8 cellular contexts compared by ENCODE assay signal in genomic region chr5:150448353-150448752, GRCh38. TPM values are rescaled to one million over a fixed set of nuclear protein-coding genes. Genes with fewer than 3 reads are reported as not detected.
DNase-seq lines count a peak whose midpoint lies in the region; ATAC-seq, FAIRE-seq and TF ChIP-seq lines count a peak whose summit lies in the region.

No MANE protein-coding gene starts in this region.

- peak overlapping the region; percentile 38 for H2AK9ac ChIP-seq in IMR-90 (replicated peaks; ENCODE audit: low read depth, low read length, poor library complexity)

- peak overlapping the region; percentile 85 for H3K4me2 ChIP-seq in IMR-90 (ENCODE audit: low read depth, low read length)

- H2BK15ac ChIP-seq in IMR-90 (ENCODE audit: low read depth, low read length) = no peak overlapping the region

- H3K27ac ChIP-seq in IMR-90 (ENCODE audit: insufficient read depth, low read length) = peak overlapping the region; percentile 97
- H3K27ac ChIP-seq in muscle layer of duodenum (ENCODE audit: low read length) = peak overlapping the region; percentile 97

- peak overlapping the region; percentile 94; the same call in 1 of the 2 replicates for H3K4ac ChIP-seq in IMR-90 (ENCODE audit: low read depth, low read length)

- H3K79me1 ChIP-seq in IMR-90 (ENCODE audit: low read depth in 1 of 2, low read length in 2 of 2) = peaks cover 33 to 59% of the 10 kb centered on the region in 2 experiments

- CTCF ChIA-PET in AG04449 (lab: Yijun Ruan, JAX) = interaction anchor here (2.7 kb wide), 1 partner anchor 12 kb away, joined by 14 read pairs; no protein-coding TSS in a partner anchor
- CTCF ChIA-PET in IMR-90 (lab: Yijun Ruan, JAX) = interaction anchor here (0.9 kb wide), 1 partner anchor 10 kb away, joined by 4 read pairs; no protein-coding TSS in a partner anchor

- intact Hi-C loops in IMR-90 (cut with micrococcal nuclease) = no loop called here

- peak overlapping the region; percentile 68 for H3K4me3 ChIP-seq in AG04449 (ENCODE audit: low read depth, low read length)
- peak overlapping the region; percentile 81 for H3K4me3 ChIP-seq in IMR-90 (ENCODE audit: insufficient read depth, low read depth, low read length)
- H3K4me3 ChIP-seq in bronchial epithelial cell (ENCODE audit: low read depth, low read length) = peak overlapping the region; percentile 62
- peak overlapping the region; percentile 77 to 97 for H3K4me3 ChIP-seq in muscle layer of duodenum (ENCODE audit: low read depth in 1 of 2, low read length in 2 of 2)

- peak; percentile 2; the same call in 1 of the 2 replicates for ATAC-seq in IMR-90 (ENCODE audit: low read depth)
- no peak for ATAC-seq in GM21423 (IDR thresholded peaks at IDR 0.05; ENCODE audit: unreplicated experiment)

- peak overlapping the region; percentile 87 to 99; a peak in 3 of 4 replicates for H4K8ac ChIP-seq in IMR-90 (ENCODE audit: low read depth in 2 of 2, low read length in 2 of 2)

- no CpG with 5 or more reads among the region's 4 CpGs for WGBS in IMR-90 (ENCODE audit: extremely low coverage in 2 of 2, insufficient read length in 1 of 2), 2 experiments

- H2BK120ac ChIP-seq in IMR-90 (ENCODE audit: low read depth, low read length) = no peak overlapping the region

- H2BK5ac ChIP-seq in IMR-90 (ENCODE audit: low read depth, low read length, poor library complexity, severe bottlenecking) = peak overlapping the region; percentile 83

- TF ChIP-seq POLR2A in IMR-90 (IDR thresholded peaks at IDR 0.05; ENCODE audit: low read depth, low read length) = no peak

- no peak overlapping the region for H2AFZ ChIP-seq in IMR-90 (replicated peaks; ENCODE audit: low read length, poor library complexity)

- H3K27me3 ChIP-seq in IMR-90 (ENCODE audit: control insufficient read depth, insufficient read depth, low read length) = no peaks in the 10 kb centered on the region
- no peaks in the 10 kb centered on the region for H3K27me3 ChIP-seq in bronchial epithelial cell (ENCODE audit: control insufficient read depth, insufficient read depth, low read length)
- no peaks in the 10 kb centered on the region for H3K27me3 ChIP-seq in muscle layer of duodenum (ENCODE audit: low read depth, low read length)

- TF ChIP-seq CTCF in AG04449 (IDR thresholded peaks at IDR 0.05; ENCODE audit: insufficient read depth, low read length, missing control alignments) (no peak), IMR-90 (conservative IDR thresholded peaks at IDR 0.05; ENCODE audit: low read depth, low read length) (no peak), bronchial epithelial cell (IDR thresholded peaks at IDR 0.05; ENCODE audit: insufficient read depth, low read length, severe bottlenecking) (no peak)

- no peak overlapping the region for H2BK20ac ChIP-seq in IMR-90 (ENCODE audit: low read depth, low read length)

- peak overlapping the region; percentile 80; the same call in 1 of the 2 replicates for H4K91ac ChIP-seq in IMR-90 (ENCODE audit: insufficient read depth, low read depth, low read length)

- BruUV-seq in IMR-90 (replicated peaks; lab: Mats Ljungman, UMichigan) = no TSS peak

- in situ Hi-C loops in IMR-90 (cut with MboI; ENCODE audit: low sequenced_read_pairs) = loop anchor here (25.0 kb wide), 2 partner anchors 611 to 811 kb away; no protein-coding TSS in a partner anchor

- peaks cover 4% of the 10 kb centered on the region for H3K4me1 ChIP-seq in IMR-90 (ENCODE audit: control insufficient read depth, insufficient read depth, low read length)
- H3K4me1 ChIP-seq in muscle layer of duodenum (ENCODE audit: control insufficient read depth in 1 of 2, insufficient read depth in 2 of 2, low read length in 2 of 2) = peaks cover 12 to 30% of the 10 kb centered on the region in 2 donors

- TF ChIP-seq RAD21 in IMR-90 (IDR thresholded peaks at IDR 0.05; ENCODE audit: low read length) = no peak

- H3K14ac ChIP-seq in IMR-90 (replicated peaks; ENCODE audit: low read depth, low read length) = peak overlapping the region; percentile 96

- POLR2A ChIA-PET in AG04449 (lab: Yijun Ruan, JAX) = no interaction called here
- POLR2A ChIA-PET in IMR-90 (lab: Charles Lee; ENCODE audit: unreplicated experiment) = no interaction called here

- peak overlapping the region; percentile 99 for H3K9ac ChIP-seq in IMR-90 (ENCODE audit: low read depth, low read length)

- H3K56ac ChIP-seq in IMR-90 (ENCODE audit: extremely low read depth, insufficient read depth, low read length) = peak overlapping the region; percentile 95

- peak overlapping the region; percentile 94 for H3K23ac ChIP-seq in IMR-90 (ENCODE audit: low read depth, low read length)

- H4K5ac ChIP-seq in IMR-90 (ENCODE audit: low read depth, low read length) = no peak overlapping the region

- H3K9me1 ChIP-seq in IMR-90 (ENCODE audit: insufficient read depth, low read length) = peaks cover 9% of the 10 kb centered on the region

- no peak overlapping the region; the same call in 1 of the 2 replicates for H3K18ac ChIP-seq in IMR-90 (ENCODE audit: low read depth, low read length)

- H3K9me3 ChIP-seq in IMR-90 (ENCODE audit: control insufficient read depth, insufficient read depth, low read length) (no peaks in the 10 kb centered on the region), muscle layer of duodenum (ENCODE audit: control insufficient read depth in 1 of 2, low read length in 2 of 2) (no peaks in the 10 kb centered on the region)

- peak overlapping the region; percentile 98 for H2AK5ac ChIP-seq in IMR-90 (ENCODE audit: low read depth, low read length)

- DNase-seq in AG04449 (ENCODE audit: low read depth, low spot score) (no peak), IMR-90 (no peak), bronchial epithelial cell (ENCODE audit: low read depth) (no peak), NCI-H1417 treated with DMSO at 0.1 percent for 48 hours (lab: John Stamatoyannopoulos, UW) (no peak)
- no peak for DNase-seq in activated effector memory CD4-positive, alpha-beta T cell treated with Interleukin-2 at 50 U/mL for 16 hours
- DNase-seq in stimulated activated CD4-positive, alpha-beta T cell treated with anti-CD3 and anti-CD28 coated beads, Interleukin-4, amount 100 ng/mL, for 24 hours = no peak

- peaks cover 47% of the 10 kb centered on the region for H3K36me3 ChIP-seq in IMR-90 (ENCODE audit: control insufficient read depth, insufficient read depth, low read length)
- H3K36me3 ChIP-seq in bronchial epithelial cell (ENCODE audit: control insufficient read depth, insufficient read depth, low read length) = peaks cover 39% of the 10 kb centered on the region
- H3K36me3 ChIP-seq in muscle layer of duodenum (ENCODE audit: control insufficient read depth in 1 of 2, insufficient read depth in 2 of 2, low read length in 2 of 2) = peaks cover 45% of the 10 kb centered on the region in 2 donors

- H4K20me1 ChIP-seq in IMR-90 (ENCODE audit: insufficient read depth, low read length) = peaks cover 62% of the 10 kb centered on the region

- FAIRE-seq in bronchial epithelial cell (lab: Jason Lieb, UNC) = no peak

- dilution Hi-C loops in IMR-90 (cut with HindIII; ENCODE audit: low sequenced_read_pairs, unreplicated experiment) = no loop called here

TF ChIP-seq in IMR-90, 13 proteins besides CTCF, POLR2A, EP300 and RAD21:
- TF ChIP-seq RCOR1 (IDR thresholded peaks at IDR 0.05; ENCODE audit: insufficient replicate concordance, low read length) = no peak
- TF ChIP-seq USF2 (IDR thresholded peaks at IDR 0.05; ENCODE audit: low read depth, low read length) = no peak
TF ChIP-seq in IMR-90: peak in this region for 0.

RNA-seq across cellular contexts. Expression of gene RPS14, which starts 1.2 kb away (rescaled TPM):
- 7,310 and 7,583 TPM in 2 replicates for total RNA-seq in IMR-90 (2012; rRNA removed)
- 6,296 and 6,747 TPM in 2 replicates for polyA plus RNA-seq in IMR-90 (2012; rRNA removed)
- polyA plus RNA-seq in IMR-90 (2012; cell fraction: cytosol; rRNA removed) = 5,609 and 17,745 TPM in 2 replicates
- polyA plus RNA-seq in IMR-90 (2012; cell fraction: nucleus; rRNA removed; ENCODE audit: low replicate concordance) = 873 and 3,349 TPM in 2 replicates
- total RNA-seq in bronchial epithelial cell = 5,672 and 8,789 TPM in 2 replicates

RNA-seq across cellular contexts. Expression of gene CD74, which starts 35.6 kb away (rescaled TPM):
- total RNA-seq in IMR-90 (2012; rRNA removed) (0.18 and 0.28 TPM in 2 replicates), bronchial epithelial cell (1.1 and 3.8 TPM in 2 replicates)
- polyA plus RNA-seq in IMR-90 (2012; rRNA removed) = 1.1 and 1.5 TPM in 2 replicates
- 1.4 and 3.4 TPM in 2 replicates for polyA plus RNA-seq in IMR-90 (2012; cell fraction: cytosol; rRNA removed)
- polyA plus RNA-seq in IMR-90 (2012; cell fraction: nucleus; rRNA removed; ENCODE audit: low replicate concordance) = 0.60 and 0.64 TPM in 2 replicates

RNA-seq across cellular contexts. Expression of gene NDST1, which starts 59.6 kb away (rescaled TPM):
- 30.3 and 30.5 TPM in 2 replicates for total RNA-seq in IMR-90 (2012; rRNA removed)
- 80.4 and 101 TPM in 2 replicates for polyA plus RNA-seq in IMR-90 (2012; rRNA removed)
- 41.4 and 74.0 TPM in 2 replicates for polyA plus RNA-seq in IMR-90 (2012; cell fraction: cytosol; rRNA removed)
- 81.4 and 121 TPM in 2 replicates for polyA plus RNA-seq in IMR-90 (2012; cell fraction: nucleus; rRNA removed; ENCODE audit: low replicate concordance)
- total RNA-seq in bronchial epithelial cell = 17.1 and 33.3 TPM in 2 replicates
